In the genomic region with DNA sequence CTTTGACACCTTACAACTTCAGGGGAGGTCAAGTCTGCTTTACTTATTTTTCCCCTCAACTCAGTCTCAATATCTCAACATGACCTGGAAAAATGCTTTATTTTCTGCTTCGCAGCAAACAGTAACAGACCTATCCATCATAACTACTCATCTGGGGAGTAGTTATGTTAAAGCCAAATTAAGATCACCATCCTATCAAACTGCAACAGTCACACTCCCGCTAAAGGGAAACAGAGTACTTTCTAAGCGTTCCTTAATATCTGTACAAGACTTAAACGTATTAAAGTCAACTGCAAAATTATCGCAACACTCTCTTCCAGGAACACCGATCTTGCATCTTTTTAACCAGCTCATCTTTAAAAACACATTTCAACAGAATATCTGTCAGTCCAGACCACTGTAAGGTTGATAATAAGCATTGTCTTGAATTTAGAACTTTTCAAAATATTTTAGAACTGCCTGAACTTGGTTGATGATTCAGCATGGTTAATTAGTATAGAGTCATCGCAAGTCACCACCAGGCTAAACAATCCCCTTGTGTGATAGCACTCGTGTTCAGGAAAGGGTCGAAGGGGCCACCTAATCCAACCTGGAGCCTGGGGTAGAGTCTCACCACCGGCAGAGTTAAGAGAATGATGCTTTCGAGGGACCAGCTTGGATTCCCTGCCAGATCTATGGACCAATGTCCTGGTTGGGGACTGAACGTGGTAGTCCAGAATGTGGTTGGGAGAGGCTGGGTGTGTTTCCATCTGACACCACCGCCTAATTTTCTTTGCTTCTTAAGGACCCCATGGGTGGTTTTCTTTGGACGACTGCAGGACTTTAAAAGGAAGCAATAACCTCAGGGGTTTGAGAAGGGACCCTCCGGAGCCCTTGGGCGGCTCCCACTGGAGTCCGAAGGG, we compare ENCODE assay signal across 8 cellular contexts. TPM values are rescaled to one million over a fixed set of nuclear protein-coding genes. Genes with fewer than 3 reads are reported as not detected.
DNase-seq lines count a peak whose midpoint lies in the region; ATAC-seq and TF ChIP-seq lines count a peak whose summit lies in the region.

No MANE protein-coding gene starts in this region.

- TF ChIP-seq RAD21 in HCT116 (IDR thresholded peaks at IDR 0.05; ENCODE audit: low read depth) = no peak

- H3K4me3 Mint-ChIP-seq in activated B cell treated with CpG ODN at 0.5 μM for 24 hours (peak overlapping the region; percentile 88), endothelial cell (ENCODE audit: unreplicated experiment) (peak overlapping the region; percentile 97), nephron progenitor cell (peak overlapping the region; percentile 87)

- CTCF ChIA-PET in BJ (lab: Yijun Ruan, JAX) (interaction anchor here (0.6 to 0.7 kb wide), 2 partner anchors 17 to 64 kb away, joined by 3 read pairs; no protein-coding TSS in a partner anchor), HCT116 (lab: Charles Lee) (no interaction called here), activated B cell treated with CpG ODN at 0.5 μM for 24 hours (lab: Charles Lee) (interaction anchor here (0.6 kb wide), 1 partner anchor 208 kb away, joined by 3 read pairs; no protein-coding TSS in a partner anchor)

- no peaks in the 10 kb centered on the region for H4K20me1 ChIP-seq in HCT116 (ENCODE audit: insufficient read depth)

- DNase-seq in BJ (ENCODE audit: low read depth) (no peak), HCT116 (ENCODE audit: low read depth, low spot score) (no peak), activated B cell treated with CpG ODN at 0.5 μM for 24 hours (peak; percentile 23), endothelial cell (ENCODE audit: low spot score) (peak; percentile 7), nephron progenitor cell (no peak)

- H3K9me3 ChIP-seq in HCT116 (ENCODE audit: control insufficient read depth in 1 of 2, insufficient read depth in 1 of 2, low read depth in 1 of 2, low read length in 2 of 2) = no peaks in the 10 kb centered on the region

- H3K27ac Mint-ChIP-seq in activated B cell treated with CpG ODN at 0.5 μM for 24 hours = peak overlapping the region; percentile 81
- H3K27ac Mint-ChIP-seq in endothelial cell (ENCODE audit: unreplicated experiment) = peak overlapping the region; percentile 74
- no peak overlapping the region for H3K27ac Mint-ChIP-seq in nephron progenitor cell

- H3K27me3 ChIP-seq in BJ (ENCODE audit: control insufficient read depth, insufficient read depth, low read length) (no peaks in the 10 kb centered on the region), HCT116 (ENCODE audit: insufficient read depth, low read length) (no peaks in the 10 kb centered on the region)

- H3K9ac ChIP-seq in HCT116 (ENCODE audit: low read length) = peak overlapping the region; percentile 85

- no peaks in the 10 kb centered on the region for H3K9me2 ChIP-seq in HCT116 (ENCODE audit: insufficient read depth)

- no peak overlapping the region for H2AFZ ChIP-seq in HCT116 (ENCODE audit: low read depth, low read length, poor library complexity, severe bottlenecking)

- peaks cover 17% of the 10 kb centered on the region for H3K36me3 Mint-ChIP-seq in activated B cell treated with CpG ODN at 0.5 μM for 24 hours (ENCODE audit: low read depth)
- H3K36me3 Mint-ChIP-seq in endothelial cell (ENCODE audit: low read depth, unreplicated experiment) = no peaks in the 10 kb centered on the region
- peaks cover 6% of the 10 kb centered on the region for H3K36me3 Mint-ChIP-seq in nephron progenitor cell (ENCODE audit: low read depth)

- RAD21 ChIA-PET in HCT116 (lab: Charles Lee; ENCODE audit: low non-redundant PET in 1 of 2, low total read pairs in 2 of 2, uncharacterized antibody in 2 of 2, unreplicated experiment in 2 of 2) = no interaction called here

- no peaks in the 10 kb centered on the region for H3K36me3 ChIP-seq in BJ (ENCODE audit: control insufficient read depth, insufficient read depth, low read length)
- H3K36me3 ChIP-seq in HCT116 (ENCODE audit: control insufficient read depth in 1 of 2, insufficient read depth in 2 of 2, low read length in 2 of 2) = no peaks in the 10 kb centered on the region

- peaks cover 42% of the 10 kb centered on the region for H3K4me1 Mint-ChIP-seq in activated B cell treated with CpG ODN at 0.5 μM for 24 hours
- peaks cover 19% of the 10 kb centered on the region for H3K4me1 Mint-ChIP-seq in endothelial cell (ENCODE audit: unreplicated experiment)
- peaks cover 16% of the 10 kb centered on the region for H3K4me1 Mint-ChIP-seq in nephron progenitor cell

- H3K9me3 Mint-ChIP-seq in activated B cell treated with CpG ODN at 0.5 μM for 24 hours = no peaks in the 10 kb centered on the region
- H3K9me3 Mint-ChIP-seq in endothelial cell (ENCODE audit: unreplicated experiment) = no peaks in the 10 kb centered on the region
- H3K9me3 Mint-ChIP-seq in nephron progenitor cell = no peaks in the 10 kb centered on the region

- TF ChIP-seq CTCF in BJ (IDR thresholded peaks at IDR 0.05; ENCODE audit: insufficient read depth, low read depth, low read length) (no peak), HCT116 (IDR thresholded peaks at IDR 0.05 in 2 of 3, conservative IDR thresholded peaks at IDR 0.05 in 1 of 3; ENCODE audit: borderline replicate concordance in 1 of 3, insufficient read depth in 1 of 3, low read depth in 2 of 3, low read length in 2 of 3) (no peak), activated B cell treated with CpG ODN at 0.5 μM for 24 hours (IDR thresholded peaks at IDR 0.05) (no peak), endothelial cell (IDR thresholded peaks at IDR 0.05; ENCODE audit: unreplicated experiment) (no peak), nephron progenitor cell (IDR thresholded peaks at IDR 0.05) (no peak)

- H3K27ac ChIP-seq in HCT116 (ENCODE audit: low read depth, low read length) = peak overlapping the region; percentile 79

- ATAC-seq in HCT116 (no peak), activated B cell treated with CpG ODN at 0.5 μM for 24 hours (ENCODE audit: low read depth) (no peak), GM21528 (IDR thresholded peaks at IDR 0.05; ENCODE audit: low FRiP score, unreplicated experiment) (no peak), GM19397 (IDR thresholded peaks at IDR 0.05; ENCODE audit: unreplicated experiment) (no peak), GM19351 (IDR thresholded peaks at IDR 0.05; ENCODE audit: unreplicated experiment) (no peak)

- intact Hi-C loops in HCT116 (cut with micrococcal nuclease) = loop anchor here (1.0 kb wide), 1 partner anchor 156 kb away; no protein-coding TSS in a partner anchor
- intact Hi-C loops in activated B cell treated with CpG ODN at 0.5 μM for 24 hours (cut with micrococcal nuclease) = loop anchor here (1.0 to 10.0 kb wide), 9 partner anchors 22 to 571 kb away; partner anchors contain the start of genes ALKBH1, GSTZ1, SAMD15 and SLIRP

- H3K27me3 Mint-ChIP-seq in activated B cell treated with CpG ODN at 0.5 μM for 24 hours = no peaks in the 10 kb centered on the region
- peaks cover 1% of the 10 kb centered on the region for H3K27me3 Mint-ChIP-seq in endothelial cell (ENCODE audit: unreplicated experiment)
- peaks cover 19% of the 10 kb centered on the region for H3K27me3 Mint-ChIP-seq in nephron progenitor cell (ENCODE audit: low read depth, poor library complexity)

- TSS peak; percentile 51 for BruUV-seq in HCT116 (replicated peaks; lab: Mats Ljungman, UMichigan)

- H3K4me3 ChIP-seq in BJ (ENCODE audit: low read depth, low read length) (peak overlapping the region; percentile 87), HCT116 (replicated peaks in 1 of 2; ENCODE audit: low read depth in 1 of 2, low read length in 2 of 2) (peak overlapping the region; percentile 73 to 89)

- H3K79me2 ChIP-seq in HCT116 (ENCODE audit: insufficient read depth, low read length) = peaks cover 54% of the 10 kb centered on the region

- POLR2A ChIA-PET in BJ (lab: Charles Lee) (no interaction called here), HCT116 (lab: Charles Lee) (no interaction called here), activated B cell treated with CpG ODN at 0.5 μM for 24 hours (lab: Charles Lee) (interaction anchor here (0.6 to 2.6 kb wide), 6 partner anchors 9 to 157 kb away, joined by 3 to 9 read pairs (median 4); partner anchors contain the start of gene AHSA1)

- peak overlapping the region; percentile 77 for H3K4me2 ChIP-seq in HCT116 (ENCODE audit: low read length)

- H3K4me1 ChIP-seq in HCT116 (ENCODE audit: control insufficient read depth in 1 of 2, insufficient read depth in 2 of 2, low read length in 2 of 2) = peaks cover 8 to 39% of the 10 kb centered on the region in 2 experiments

- TF ChIP-seq POLR2A in HCT116 (IDR thresholded peaks at IDR 0.05; ENCODE audit: borderline replicate concordance, extremely low read depth, insufficient read depth, insufficient read length) = no peak

TF ChIP-seq in HCT116, 20 proteins besides CTCF, POLR2A, EP300 and RAD21:
- TF ChIP-seq EZH2 (IDR thresholded peaks at IDR 0.05) (no peak), REST (IDR thresholded peaks at IDR 0.05; ENCODE audit: low read depth) (no peak)

RNA-seq across cellular contexts. Expression of gene SPTLC2, which starts 1.0 kb away (rescaled TPM):
- polyA plus RNA-seq in BJ (2011; rRNA removed) = 38.3 and 43.8 TPM in 2 replicates
- 20.6 and 25.4 TPM in 2 replicates for polyA minus RNA-seq in BJ (2011; rRNA and poly(A)+ RNA removed)
- total RNA-seq in HCT116 (2021; ENCODE audit: unreplicated experiment) = 44.7 TPM
- polyA plus RNA-seq in HCT116 (2012) = 17.3 and 17.7 TPM in 2 replicates
- 34.1 and 43.8 TPM in 2 replicates for total RNA-seq in activated B cell treated with CpG ODN at 0.5 μM for 24 hours
- 63.6 TPM for total RNA-seq in endothelial cell (ENCODE audit: unreplicated experiment)

Comparison
In these comparisons a context has a peak if more than half of its experiments do, and no peak if none do; other contexts are left out.
1. DNase-seq: peak in activated B cell treated with CpG ODN at 0.5 μM for 24 hours (single experiment) and endothelial cell (single experiment); none in BJ (single experiment), HCT116 (single experiment) and nephron progenitor cell (single experiment).
2. Peak in every context shown above with its lines, with median percentiles within 50 percentile points of each other: H3K4me3 Mint-ChIP-seq.